ENCODE assay signal across 1 cellular context in genomic region chr16:3305109-3306068, GRCh38.
TF ChIP-seq lines count a peak whose summit lies in the region.

TIGD7 (minus strand) TSS chr16:3305430; CDS start chr16:3300614, 4,816 bp downstream.
ZNF75A (plus strand) TSS chr16:3305497; CDS start chr16:3308429, 2,932 bp downstream.

TF ChIP-seq in SK-N-SH treated with all-trans-retinoic acid at 6 μM for 48 hours, 23 proteins besides CTCF, POLR2A, EP300 and RAD21 (continued from another document):
- TF ChIP-seq, protein P1, sequence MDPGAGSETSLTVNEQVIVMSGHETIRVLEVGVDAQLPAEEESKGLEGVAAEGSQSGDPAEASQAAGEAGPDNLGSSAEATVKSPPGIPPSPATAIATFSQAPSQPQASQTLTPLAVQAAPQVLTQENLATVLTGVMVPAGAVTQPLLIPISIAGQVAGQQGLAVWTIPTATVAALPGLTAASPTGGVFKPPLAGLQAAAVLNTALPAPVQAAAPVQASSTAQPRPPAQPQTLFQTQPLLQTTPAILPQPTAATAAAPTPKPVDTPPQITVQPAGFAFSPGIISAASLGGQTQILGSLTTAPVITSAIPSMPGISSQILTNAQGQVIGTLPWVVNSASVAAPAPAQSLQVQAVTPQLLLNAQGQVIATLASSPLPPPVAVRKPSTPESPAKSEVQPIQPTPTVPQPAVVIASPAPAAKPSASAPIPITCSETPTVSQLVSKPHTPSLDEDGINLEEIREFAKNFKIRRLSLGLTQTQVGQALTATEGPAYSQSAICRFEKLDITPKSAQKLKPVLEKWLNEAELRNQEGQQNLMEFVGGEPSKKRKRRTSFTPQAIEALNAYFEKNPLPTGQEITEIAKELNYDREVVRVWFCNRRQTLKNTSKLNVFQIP (CRISPR knock-in tag; IDR thresholded peaks at IDR 0.05; ENCODE audit: borderline replicate concordance, low read depth), result no peak
- TF ChIP-seq TCF4 (CRISPR knock-in tag; IDR thresholded peaks at IDR 0.05; ENCODE audit: borderline replicate concordance) (no peak), ZFP30 (CRISPR knock-in tag; IDR thresholded peaks at IDR 0.05) (0 out of 2 replicates have a peak, but pooled peaks have one; percentile 5)
- TF ChIP-seq, protein P2, sequence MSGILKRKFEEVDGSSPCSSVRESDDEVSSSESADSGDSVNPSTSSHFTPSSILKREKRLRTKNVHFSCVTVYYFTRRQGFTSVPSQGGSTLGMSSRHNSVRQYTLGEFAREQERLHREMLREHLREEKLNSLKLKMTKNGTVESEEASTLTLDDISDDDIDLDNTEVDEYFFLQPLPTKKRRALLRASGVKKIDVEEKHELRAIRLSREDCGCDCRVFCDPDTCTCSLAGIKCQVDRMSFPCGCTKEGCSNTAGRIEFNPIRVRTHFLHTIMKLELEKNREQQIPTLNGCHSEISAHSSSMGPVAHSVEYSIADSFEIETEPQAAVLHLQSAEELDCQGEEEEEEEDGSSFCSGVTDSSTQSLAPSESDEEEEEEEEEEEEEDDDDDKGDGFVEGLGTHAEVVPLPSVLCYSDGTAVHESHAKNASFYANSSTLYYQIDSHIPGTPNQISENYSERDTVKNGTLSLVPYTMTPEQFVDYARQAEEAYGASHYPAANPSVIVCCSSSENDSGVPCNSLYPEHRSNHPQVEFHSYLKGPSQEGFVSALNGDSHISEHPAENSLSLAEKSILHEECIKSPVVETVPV (CRISPR knock-in tag; IDR thresholded peaks at IDR 0.05), result no peak
